Comparison of ENCODE assay signal across 8 cellular contexts in the genomic region with DNA sequence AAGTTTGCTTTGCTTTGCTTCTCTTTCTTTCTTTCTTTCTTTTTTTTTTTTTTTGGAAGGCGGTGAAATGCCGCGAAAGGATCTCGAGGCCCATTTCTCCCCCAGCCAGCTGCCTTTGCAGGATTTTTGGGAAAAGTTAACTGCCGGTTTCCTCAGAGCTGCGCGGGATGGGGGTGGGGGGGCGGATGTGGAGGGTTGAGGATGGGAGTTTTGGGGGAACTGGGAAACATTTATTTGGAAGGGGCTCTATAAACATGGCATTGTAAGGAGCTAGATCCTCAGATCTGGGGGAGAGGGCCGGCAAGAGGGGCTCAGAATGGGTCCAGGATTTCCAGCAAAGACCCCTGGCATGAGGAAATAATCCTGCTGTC. TPM values are rescaled to one million over a fixed set of nuclear protein-coding genes. Genes with fewer than 3 reads are reported as not detected.
A peak's percentile ranks its signal among the peaks of the same experiment; 100 is the strongest.
DNase-seq lines count a peak whose midpoint lies in the region; ATAC-seq and TF ChIP-seq lines count a peak whose summit lies in the region.

No MANE protein-coding gene starts in this region.

- H3K4me1 Mint-ChIP-seq in HFFc6 (ENCODE audit: low read depth) = peaks cover 38% of the 10 kb centered on the region
- H3K4me1 Mint-ChIP-seq in activated CD8-positive, alpha-beta T cell treated with anti-CD3 and anti-CD28 coated beads, Interleukin-2, amount 10 ng/mL, durations not matched to agents 7 days and 5 days (ENCODE audit: low read depth) = peaks cover 23% of the 10 kb centered on the region
- peaks cover 27 to 55% of the 10 kb centered on the region in 2 donors for H3K4me1 Mint-ChIP-seq in stimulated activated naive B cell treated with anti-CD40 and anti-IgM and Interleukin-4, amounts not matched to agents 10 μg/mL and 1 μg/mL and 100 μg/mL, for 72 hours

- peaks cover 10% of the 10 kb centered on the region; the same call in 1 of the 2 replicates for H3K27me3 Mint-ChIP-seq in HFFc6 (ENCODE audit: insufficient read depth)
- peaks cover 3% of the 10 kb centered on the region for H3K27me3 Mint-ChIP-seq in activated CD8-positive, alpha-beta T cell treated with anti-CD3 and anti-CD28 coated beads, Interleukin-2, amount 10 ng/mL, durations not matched to agents 7 days and 5 days (ENCODE audit: low read depth)
- H3K27me3 Mint-ChIP-seq in stimulated activated naive B cell treated with anti-CD40 and anti-IgM and Interleukin-4, amounts not matched to agents 10 μg/mL and 1 μg/mL and 100 μg/mL, for 72 hours = no peaks in the 10 kb centered on the region

- TF ChIP-seq CTCF in HFFc6 (IDR thresholded peaks at IDR 0.05) = no peak

- peak overlapping the region; percentile 72 for H3K4me3 ChIP-seq in iPS-11a (ENCODE audit: low read depth, low read length)

- in situ Hi-C loops in G401 (cut with HindIII; ENCODE audit: low sequenced_read_pairs) = no loop called here

- peak overlapping the region; percentile 97 for H3K4me3 Mint-ChIP-seq in HFFc6
- peak overlapping the region; percentile 96 for H3K4me3 Mint-ChIP-seq in activated CD8-positive, alpha-beta T cell treated with anti-CD3 and anti-CD28 coated beads, Interleukin-2, amount 10 ng/mL, durations not matched to agents 7 days and 5 days
- peak overlapping the region; percentile 96 to 99 for H3K4me3 Mint-ChIP-seq in stimulated activated naive B cell treated with anti-CD40 and anti-IgM and Interleukin-4, amounts not matched to agents 10 μg/mL and 1 μg/mL and 100 μg/mL, for 72 hours

- ATAC-seq in activated CD8-positive, alpha-beta T cell treated with anti-CD3 and anti-CD28 coated beads, Interleukin-2, amount 10 ng/mL, durations not matched to agents 7 days and 5 days = no peak
- ATAC-seq in stimulated activated naive B cell treated with anti-CD40 and anti-IgM and Interleukin-4, amounts not matched to agents 10 μg/mL and 1 μg/mL and 100 μg/mL, for 72 hours (replicated peaks) = no peak

- CTCF ChIA-PET in activated CD8-positive, alpha-beta T cell treated with anti-CD3 and anti-CD28 coated beads, Interleukin-2, amount 10 ng/mL, durations not matched to agents 7 days and 5 days (lab: Charles Lee) = interaction anchor here (1.2 kb wide), 1 partner anchor 38 kb away, joined by 5 read pairs; no protein-coding TSS in a partner anchor

- H3K27ac Mint-ChIP-seq in HFFc6 = peak overlapping the region; percentile 98
- H3K27ac Mint-ChIP-seq in activated CD8-positive, alpha-beta T cell treated with anti-CD3 and anti-CD28 coated beads, Interleukin-2, amount 10 ng/mL, durations not matched to agents 7 days and 5 days = peak overlapping the region; percentile 97
- peak overlapping the region; percentile 98 for H3K27ac Mint-ChIP-seq in stimulated activated naive B cell treated with anti-CD40 and anti-IgM and Interleukin-4, amounts not matched to agents 10 μg/mL and 1 μg/mL and 100 μg/mL, for 72 hours

- DNase-seq in HFFc6 (no peak), SW480 (ENCODE audit: low spot score) (no peak), glomerular visceral epithelial cell (ENCODE audit: extremely low spot score) (no peak), NCI-H446 treated with DMSO at 0.1 percent for 48 hours (lab: John Stamatoyannopoulos, UW) (no peak), G401 (ENCODE audit: low spot score) (no peak)
- DNase-seq in activated CD8-positive, alpha-beta T cell treated with anti-CD3 and anti-CD28 coated beads, Interleukin-2, amount 10 ng/mL, durations not matched to agents 7 days and 5 days = no peak
- DNase-seq in stimulated activated naive B cell treated with anti-CD40 and anti-IgM and Interleukin-4, amounts not matched to agents 10 μg/mL and 1 μg/mL and 100 μg/mL, for 72 hours = no peak

- H3K9me3 Mint-ChIP-seq in HFFc6 = no peaks in the 10 kb centered on the region
- H3K9me3 Mint-ChIP-seq in activated CD8-positive, alpha-beta T cell treated with anti-CD3 and anti-CD28 coated beads, Interleukin-2, amount 10 ng/mL, durations not matched to agents 7 days and 5 days (ENCODE audit: insufficient read depth) = no peaks in the 10 kb centered on the region
- no peaks in the 10 kb centered on the region for H3K9me3 Mint-ChIP-seq in stimulated activated naive B cell treated with anti-CD40 and anti-IgM and Interleukin-4, amounts not matched to agents 10 μg/mL and 1 μg/mL and 100 μg/mL, for 72 hours

- peaks cover 4% of the 10 kb centered on the region; the same call in 1 of the 2 replicates for H3K36me3 Mint-ChIP-seq in HFFc6 (ENCODE audit: low read depth)
- peaks cover 6% of the 10 kb centered on the region for H3K36me3 Mint-ChIP-seq in activated CD8-positive, alpha-beta T cell treated with anti-CD3 and anti-CD28 coated beads, Interleukin-2, amount 10 ng/mL, durations not matched to agents 7 days and 5 days (ENCODE audit: low read depth)
- H3K36me3 Mint-ChIP-seq in stimulated activated naive B cell treated with anti-CD40 and anti-IgM and Interleukin-4, amounts not matched to agents 10 μg/mL and 1 μg/mL and 100 μg/mL, for 72 hours = peaks cover 5 to 7% of the 10 kb centered on the region in 2 donors

- POLR2A ChIA-PET in activated CD8-positive, alpha-beta T cell treated with anti-CD3 and anti-CD28 coated beads, Interleukin-2, amount 10 ng/mL, durations not matched to agents 7 days and 5 days (lab: Charles Lee) = interaction anchor here (0.7 to 1.2 kb wide), 3 partner anchors 40 to 130 kb away, joined by 3 to 4 read pairs (median 4); no protein-coding TSS in a partner anchor

RNA-seq across cellular contexts. Expression of a gene that starts 1.1 kb away (rescaled TPM):
- 10 to 100 TPM; 15.3 to 19.6 (median 17.0) TPM for total RNA-seq in HFFc6 (2021; fragmentation: NEBNext Ultra II Directional; extraction: Animal tissue kit (Norgen Biotek cat#: 25700))
- total RNA-seq in activated CD8-positive, alpha-beta T cell treated with anti-CD3 and anti-CD28 coated beads, Interleukin-2, amount 10 ng/mL, durations not matched to agents 7 days and 5 days = 10 to 100 TPM; 17.3 to 19.7 TPM
- total RNA-seq in G401 (2014; rRNA removed; shearing (Covaris generic)) = 13.5 and 14.2 TPM in 2 replicates
